1 cellular context compared by ENCODE assay signal in genomic region chr6:99426454-99426762, GRCh38.
TF ChIP-seq lines count a peak whose summit lies in the region.

No MANE protein-coding gene starts in this region.

TF ChIP-seq in HepG2, 621 proteins besides CTCF, POLR2A, EP300 and RAD21 (continued from another document):
- no peak for TF ChIP-seq ZSCAN5A (CRISPR knock-in tag; IDR thresholded peaks at IDR 0.05; ENCODE audit: borderline replicate concordance)
- TF ChIP-seq ZNF224 (CRISPR knock-in tag; IDR thresholded peaks at IDR 0.05) = no peak
- no peak for TF ChIP-seq ARHGAP35 (CRISPR knock-in tag; IDR thresholded peaks at IDR 0.05; ENCODE audit: borderline replicate concordance)
- TF ChIP-seq HNF1B (CRISPR knock-in tag; IDR thresholded peaks at IDR 0.05) = no peak
- TF ChIP-seq PRMT3 (CRISPR knock-in tag; IDR thresholded peaks at IDR 0.05; ENCODE audit: borderline replicate concordance, low read depth) = no peak
- TF ChIP-seq KLF16 (CRISPR knock-in tag; IDR thresholded peaks at IDR 0.05) = no peak
- TF ChIP-seq ZFP91 (CRISPR knock-in tag; IDR thresholded peaks at IDR 0.05; ENCODE audit: borderline replicate concordance) = no peak
